8 cellular contexts compared by ENCODE assay signal in genomic region chr11:57249384-57250319, GRCh38. TPM values are rescaled to one million over a fixed set of nuclear protein-coding genes. Genes with fewer than 3 reads are reported as not detected.
A peak's percentile ranks its signal among the peaks of the same experiment; 100 is the strongest.
DNase-seq lines count a peak whose midpoint lies in the region; ATAC-seq and TF ChIP-seq lines count a peak whose summit lies in the region.

No MANE protein-coding gene starts in this region.

- no peaks in the 10 kb centered on the region for H3K9me3 ChIP-seq in prostate gland

- H3K27me3 ChIP-seq in BJ (ENCODE audit: control insufficient read depth, insufficient read depth, low read length), result peaks cover 2% of the 10 kb centered on the region; the same call in 1 of the 2 replicates
- H3K27me3 ChIP-seq in prostate gland (replicated peaks; ENCODE audit: insufficient read depth), result no peaks in the 10 kb centered on the region

- intact Hi-C loops in prostate gland (cut with DNase I), result loop anchor here (1.0 to 10.0 kb wide), 2 partner anchors 135 to 408 kb away; no protein-coding TSS in a partner anchor

- TF ChIP-seq POLR2A in prostate gland (IDR thresholded peaks at IDR 0.05), result no peak

- no peaks in the 10 kb centered on the region for H3K36me3 ChIP-seq in BJ (ENCODE audit: control insufficient read depth, insufficient read depth, low read length)
- H3K36me3 ChIP-seq in prostate gland, result no peaks in the 10 kb centered on the region

- 44% methylated on average over 10 of the region's 10 CpGs for WGBS in prostate gland

- peak; percentile 87 for TF ChIP-seq CTCF in BJ (IDR thresholded peaks at IDR 0.05; ENCODE audit: insufficient read depth, low read depth, low read length)
- TF ChIP-seq CTCF in glutamatergic neuron (IDR thresholded peaks at IDR 0.05; ENCODE audit: partially characterized antibody, unreplicated experiment), result peak; percentile 80
- peak; percentile 36 to 83 (median 78) for TF ChIP-seq CTCF in prostate gland (IDR thresholded peaks at IDR 0.05)

- no peak overlapping the region for H3K4me3 ChIP-seq in BJ (ENCODE audit: low read depth, low read length)
- H3K4me3 ChIP-seq in prostate gland, result no peak overlapping the region

- CTCF ChIA-PET in BJ (lab: Yijun Ruan, JAX), result interaction anchor here (0.6 to 7.0 kb wide), 59 partner anchors 10 to 839 kb away, joined by 3 to 150 read pairs (median 6); partner anchors contain the start of gene APLNR

- no peak overlapping the region for H3K27ac ChIP-seq in prostate gland

- H3K27me3 Mint-ChIP-seq in activated T-cell treated with anti-CD3 and anti-CD28 coated beads, Interleukin-2, amount 50 U/mL, for 72 hours (ENCODE audit: low read depth), result peaks cover 33% of the 10 kb centered on the region
- peaks cover 3% of the 10 kb centered on the region for H3K27me3 Mint-ChIP-seq in glutamatergic neuron (ENCODE audit: unreplicated experiment)

- DNase-seq in BJ (ENCODE audit: low read depth), result no peak
- peak; percentile 27 for DNase-seq in NOMO-1 treated with dmso at 0.1 percent for 144 hours (lab: John Stamatoyannopoulos, UW; ENCODE audit: unreplicated experiment)
- DNase-seq in activated T-cell treated with anti-CD3 and anti-CD28 coated beads, Interleukin-2, amount 50 U/mL, for 72 hours, result peak; percentile 51 to 58
- DNase-seq in glutamatergic neuron, result peak; percentile 82
- DNase-seq in prostate gland (ENCODE audit: low spot score), result peak; percentile 53
- no peak for DNase-seq in GF-D8 (lab: John Stamatoyannopoulos, UW)

- no peaks in the 10 kb centered on the region for H3K36me3 Mint-ChIP-seq in activated T-cell treated with anti-CD3 and anti-CD28 coated beads, Interleukin-2, amount 50 U/mL, for 72 hours (ENCODE audit: insufficient read depth in 2 of 2)
- no peaks in the 10 kb centered on the region for H3K36me3 Mint-ChIP-seq in glutamatergic neuron (ENCODE audit: unreplicated experiment)

- H3K9me3 Mint-ChIP-seq in activated T-cell treated with anti-CD3 and anti-CD28 coated beads, Interleukin-2, amount 50 U/mL, for 72 hours, result no peaks in the 10 kb centered on the region
- H3K9me3 Mint-ChIP-seq in glutamatergic neuron (ENCODE audit: unreplicated experiment), result no peaks in the 10 kb centered on the region

- no peak overlapping the region for H3K4me3 Mint-ChIP-seq in activated T-cell treated with anti-CD3 and anti-CD28 coated beads, Interleukin-2, amount 50 U/mL, for 72 hours
- no peak overlapping the region for H3K4me3 Mint-ChIP-seq in glutamatergic neuron (ENCODE audit: unreplicated experiment)

- H3K4me1 Mint-ChIP-seq in activated T-cell treated with anti-CD3 and anti-CD28 coated beads, Interleukin-2, amount 50 U/mL, for 72 hours (ENCODE audit: low read depth), result peaks cover 16% of the 10 kb centered on the region
- peaks cover 5% of the 10 kb centered on the region for H3K4me1 Mint-ChIP-seq in glutamatergic neuron (ENCODE audit: low read depth, unreplicated experiment)

- no peak overlapping the region for H3K27ac Mint-ChIP-seq in activated T-cell treated with anti-CD3 and anti-CD28 coated beads, Interleukin-2, amount 50 U/mL, for 72 hours
- no peak overlapping the region for H3K27ac Mint-ChIP-seq in glutamatergic neuron (ENCODE audit: unreplicated experiment)

- ATAC-seq in GM18867 (IDR thresholded peaks at IDR 0.05; ENCODE audit: unreplicated experiment) (peak; percentile 73), HG03280 (IDR thresholded peaks at IDR 0.05; ENCODE audit: unreplicated experiment) (peak; percentile 49)
- peak; percentile 84 to 87 for ATAC-seq in activated T-cell treated with anti-CD3 and anti-CD28 coated beads, Interleukin-2, amount 50 U/mL, for 72 hours (replicated peaks in 1 of 2)

- POLR2A ChIA-PET in BJ (lab: Charles Lee), result interaction anchor here (0.5 to 0.9 kb wide), 5 partner anchors 125 to 409 kb away, joined by 3 to 14 read pairs (median 5); no protein-coding TSS in a partner anchor

- H3K4me1 ChIP-seq in prostate gland (replicated peaks), result no peaks in the 10 kb centered on the region

RNA-seq across cellular contexts. Expression of gene APLNR, which starts 12.6 kb away (rescaled TPM):
- polyA plus RNA-seq in BJ (2011; rRNA removed), result not detected in 2 replicates
- not detected in 2 replicates for polyA minus RNA-seq in BJ (2011; rRNA and poly(A)+ RNA removed)
- total RNA-seq in activated T-cell treated with anti-CD3 and anti-CD28 coated beads, Interleukin-2, amount 50 U/mL, for 72 hours, result not detected
- total RNA-seq in glutamatergic neuron (ENCODE audit: unreplicated experiment), result 0.37 TPM
- 1 to 10 TPM in 1 of 2 donors, not detected in 1; 1.7 TPM for total RNA-seq in prostate gland

Comparison
In these comparisons a context has a peak if more than half of its experiments do, and no peak if none do; other contexts are left out.
1. DNase-seq: peak in NOMO-1 treated with dmso at 0.1 percent for 144 hours (single experiment), activated T-cell treated with anti-CD3 and anti-CD28 coated beads, Interleukin-2, amount 50 U/mL, for 72 hours (2 of 2), glutamatergic neuron (single experiment) and prostate gland (single experiment); none in BJ (single experiment) and GF-D8 (single experiment).
2. Peak in every context shown above with its lines, with median percentiles within 50 percentile points of each other: CTCF ChIP-seq and ATAC-seq.